1 cellular context compared by ENCODE assay signal in the genomic region with DNA sequence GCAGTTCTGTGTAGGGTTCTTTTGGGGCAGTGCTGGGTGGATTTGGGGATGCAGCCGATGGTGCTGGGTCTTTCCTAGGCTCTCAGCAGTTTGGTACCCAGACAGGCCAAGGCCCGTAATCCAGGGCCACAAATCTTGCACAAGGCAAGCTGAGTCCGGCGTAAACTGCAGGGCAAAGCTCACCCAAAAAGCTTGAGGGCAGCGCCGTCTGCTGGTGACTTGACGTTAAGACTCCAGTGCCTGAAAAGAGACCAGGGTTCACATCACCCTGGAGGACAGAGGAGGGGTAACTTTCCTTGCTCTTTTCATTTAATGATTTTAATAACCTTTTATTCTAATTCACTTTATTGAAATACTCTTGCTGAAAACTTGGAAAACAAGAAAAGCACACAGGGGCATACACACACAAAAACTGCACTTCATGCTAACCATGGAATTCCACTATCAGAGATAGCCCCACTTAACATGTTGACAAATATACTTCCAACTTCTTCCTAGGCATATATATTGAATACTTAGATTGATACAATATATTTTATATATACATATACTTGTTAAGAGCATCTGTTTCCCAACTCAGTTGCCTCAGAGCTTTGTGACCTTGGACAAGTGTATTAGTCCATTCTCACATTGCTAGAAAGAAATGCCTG.
TF ChIP-seq lines count a peak whose summit lies in the region.

No MANE protein-coding gene starts in this region.

TF ChIP-seq in HCT116, 20 proteins besides CTCF, POLR2A, EP300 and RAD21 (continued from another document):
- TF ChIP-seq, protein P1, sequence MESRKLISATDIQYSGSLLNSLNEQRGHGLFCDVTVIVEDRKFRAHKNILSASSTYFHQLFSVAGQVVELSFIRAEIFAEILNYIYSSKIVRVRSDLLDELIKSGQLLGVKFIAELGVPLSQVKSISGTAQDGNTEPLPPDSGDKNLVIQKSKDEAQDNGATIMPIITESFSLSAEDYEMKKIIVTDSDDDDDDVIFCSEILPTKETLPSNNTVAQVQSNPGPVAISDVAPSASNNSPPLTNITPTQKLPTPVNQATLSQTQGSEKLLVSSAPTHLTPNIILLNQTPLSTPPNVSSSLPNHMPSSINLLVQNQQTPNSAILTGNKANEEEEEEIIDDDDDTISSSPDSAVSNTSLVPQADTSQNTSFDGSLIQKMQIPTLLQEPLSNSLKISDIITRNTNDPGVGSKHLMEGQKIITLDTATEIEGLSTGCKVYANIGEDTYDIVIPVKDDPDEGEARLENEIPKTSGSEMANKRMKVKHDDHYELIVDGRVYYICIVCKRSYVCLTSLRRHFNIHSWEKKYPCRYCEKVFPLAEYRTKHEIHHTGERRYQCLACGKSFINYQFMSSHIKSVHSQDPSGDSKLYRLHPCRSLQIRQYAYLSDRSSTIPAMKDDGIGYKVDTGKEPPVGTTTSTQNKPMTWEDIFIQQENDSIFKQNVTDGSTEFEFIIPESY (IDR thresholded peaks at IDR 0.05; ENCODE audit: extremely low read depth, insufficient replicate concordance, low read length) = no peak
- TF ChIP-seq YY1 (IDR thresholded peaks at IDR 0.05; ENCODE audit: extremely low read depth, insufficient replicate concordance, low read depth, low read length) (no peak), FOSL1 (IDR thresholded peaks at IDR 0.05; ENCODE audit: low read depth) (no peak), TCF7L2 (IDR thresholded peaks at IDR 0.05; ENCODE audit: borderline replicate concordance, extremely low read depth, insufficient read depth, insufficient read length) (no peak), CEBPB (IDR thresholded peaks at IDR 0.05; ENCODE audit: low read depth) (no peak), EZH2phosphoT487 (IDR thresholded peaks at IDR 0.05; ENCODE audit: borderline replicate concordance) (no peak), EGR1 (IDR thresholded peaks at IDR 0.05; ENCODE audit: low read depth) (no peak), POLR2AphosphoS5 (IDR thresholded peaks at IDR 0.05; ENCODE audit: low read depth, low read length) (no peak), SIN3A (IDR thresholded peaks at IDR 0.05; ENCODE audit: low read depth) (no peak), SRF (IDR thresholded peaks at IDR 0.05; ENCODE audit: low read depth) (no peak)
- TF ChIP-seq, protein P2, sequence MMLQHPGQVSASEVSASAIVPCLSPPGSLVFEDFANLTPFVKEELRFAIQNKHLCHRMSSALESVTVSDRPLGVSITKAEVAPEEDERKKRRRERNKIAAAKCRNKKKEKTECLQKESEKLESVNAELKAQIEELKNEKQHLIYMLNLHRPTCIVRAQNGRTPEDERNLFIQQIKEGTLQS (IDR thresholded peaks at IDR 0.05) = no peak
